8 cellular contexts compared by ENCODE assay signal in genomic region chr6:22147983-22148797, GRCh38.
DNase-seq lines count a peak whose midpoint lies in the region; ATAC-seq and TF ChIP-seq lines count a peak whose summit lies in the region.

No MANE protein-coding gene starts in this region.

- ATAC-seq in GM18511 (IDR thresholded peaks at IDR 0.05; ENCODE audit: unreplicated experiment) (no peak), GM21529 (IDR thresholded peaks at IDR 0.05; ENCODE audit: unreplicated experiment) (no peak)

- peaks cover 22% of the 10 kb centered on the region for H3K4me1 Mint-ChIP-seq in activated naive CD4-positive, alpha-beta T cell treated with anti-CD3 and anti-CD28 coated beads, Interleukin-2, amount 10 ng/mL, durations not matched to agents 7 days and 5 days

- H3K27ac Mint-ChIP-seq in activated naive CD4-positive, alpha-beta T cell treated with anti-CD3 and anti-CD28 coated beads, Interleukin-2, amount 10 ng/mL, durations not matched to agents 7 days and 5 days: peak overlapping the region; percentile 35

- TF ChIP-seq CTCF in fibroblast of mammary gland (conservative IDR thresholded peaks at IDR 0.05; ENCODE audit: control insufficient read depth, insufficient read depth, low read depth, low read length): no peak

- no peak for DNase-seq in activated naive CD4-positive, alpha-beta T cell treated with anti-CD3 and anti-CD28 coated beads, Interleukin-2, amount 10 ng/mL, durations not matched to agents 7 days and 5 days
- DNase-seq in activated naive CD4-positive, alpha-beta T cell treated with Interleukin-2 at 50 U/mL for 16 hours: no peak
- DNase-seq in RPMI7951 (ENCODE audit: low read depth) (peak; percentile 84), fibroblast of mammary gland (ENCODE audit: low read depth) (peak; percentile 62), putamen (ENCODE audit: low spot score) (peak; percentile 78)
- no peak for DNase-seq in stimulated activated CD4-positive, alpha-beta T cell treated with anti-CD3 and anti-CD28 coated beads, Interleukin-1b, Interleukin-23, amount 100 ng/mL, for 48 hours

- no peak overlapping the region for H3K4me3 ChIP-seq in fibroblast of mammary gland (ENCODE audit: control insufficient read depth, low read depth, low read length)

- H3K4me3 Mint-ChIP-seq in activated naive CD4-positive, alpha-beta T cell treated with anti-CD3 and anti-CD28 coated beads, Interleukin-2, amount 10 ng/mL, durations not matched to agents 7 days and 5 days: no peak overlapping the region

- H3K9me3 Mint-ChIP-seq in activated naive CD4-positive, alpha-beta T cell treated with anti-CD3 and anti-CD28 coated beads, Interleukin-2, amount 10 ng/mL, durations not matched to agents 7 days and 5 days: no peaks in the 10 kb centered on the region

- no peaks in the 10 kb centered on the region for H3K36me3 Mint-ChIP-seq in activated naive CD4-positive, alpha-beta T cell treated with anti-CD3 and anti-CD28 coated beads, Interleukin-2, amount 10 ng/mL, durations not matched to agents 7 days and 5 days

- peaks cover 37% of the 10 kb centered on the region for H3K27me3 Mint-ChIP-seq in activated naive CD4-positive, alpha-beta T cell treated with anti-CD3 and anti-CD28 coated beads, Interleukin-2, amount 10 ng/mL, durations not matched to agents 7 days and 5 days

- CTCF ChIA-PET in activated naive CD4-positive, alpha-beta T cell treated with anti-CD3 and anti-CD28 coated beads, Interleukin-2, amount 10 ng/mL, durations not matched to agents 7 days and 5 days (lab: Charles Lee): interaction anchor here (1.0 kb wide), 1 partner anchor 1584 kb away, joined by 4 read pairs; no protein-coding TSS in a partner anchor

Comparison
In these comparisons a context has a peak if more than half of its experiments do, and no peak if none do; other contexts are left out.
1. DNase-seq: peak in RPMI7951 (single experiment), fibroblast of mammary gland (single experiment) and putamen (single experiment); none in activated naive CD4-positive, alpha-beta T cell treated with anti-CD3 and anti-CD28 coated beads, Interleukin-2, amount 10 ng/mL, durations not matched to agents 7 days and 5 days (single experiment), activated naive CD4-positive, alpha-beta T cell treated with Interleukin-2 at 50 U/mL for 16 hours (single experiment) and stimulated activated CD4-positive, alpha-beta T cell treated with anti-CD3 and anti-CD28 coated beads, Interleukin-1b, Interleukin-23, amount 100 ng/mL, for 48 hours (single experiment).